Comparison of ENCODE assay signal across 8 cellular contexts in genomic region chr13:40984670-40985366, GRCh38. TPM values are rescaled to one million over a fixed set of nuclear protein-coding genes. Genes with fewer than 3 reads are reported as not detected.
DNase-seq lines count a peak whose midpoint lies in the region; ATAC-seq and TF ChIP-seq lines count a peak whose summit lies in the region.

No MANE protein-coding gene starts in this region.

- H3K9me3 ChIP-seq in CD4-positive, CD25-positive, alpha-beta regulatory T cell (ENCODE audit: control insufficient read depth in 2 of 2, low read length in 2 of 2) = no peaks in the 10 kb centered on the region
- H3K9me3 ChIP-seq in MM.1S (replicated peaks; ENCODE audit: insufficient read depth, low read length) = no peaks in the 10 kb centered on the region
- H3K9me3 ChIP-seq in sigmoid colon = no peaks in the 10 kb centered on the region

- no peak for TF ChIP-seq POLR2A in sigmoid colon (IDR thresholded peaks at IDR 0.05)

- H3K27me3 ChIP-seq in CD4-positive, CD25-positive, alpha-beta regulatory T cell (ENCODE audit: control insufficient read depth, insufficient read depth, low read length) = no peaks in the 10 kb centered on the region
- H3K27me3 ChIP-seq in MM.1S (replicated peaks; ENCODE audit: insufficient read depth, low read length) (no peaks in the 10 kb centered on the region), sigmoid colon (no peaks in the 10 kb centered on the region)

- TF ChIP-seq CTCF in MM.1S (IDR thresholded peaks at IDR 0.05; ENCODE audit: low read length) (no peak), epithelial cell of esophagus (IDR thresholded peaks at IDR 0.05; ENCODE audit: insufficient read depth, low read depth, low read length, missing control alignments) (no peak), sigmoid colon (IDR thresholded peaks at IDR 0.05) (no peak)

- peaks cover 40 to 59% (median 47%) of the 10 kb centered on the region in 4 donors for H3K4me1 Mint-ChIP-seq in CD4-positive, CD25-positive, alpha-beta regulatory T cell

- intact Hi-C loops in sigmoid colon (cut with DNase I) = loop anchor here (5.0 kb wide), 1 partner anchor 72 kb away; no protein-coding TSS in a partner anchor

- H3K27ac Mint-ChIP-seq in CD4-positive, CD25-positive, alpha-beta regulatory T cell = peak overlapping the region; percentile 95 to 99 (median 97)

- WGBS in sigmoid colon, 2 donors = 7 to 18% methylated on average over 3 of the region's 3 CpGs

- no peak for TF ChIP-seq EP300 in sigmoid colon (IDR thresholded peaks at IDR 0.05)

- peaks cover 66% of the 10 kb centered on the region for H3K4me1 ChIP-seq in CD4-positive, CD25-positive, alpha-beta regulatory T cell (ENCODE audit: control insufficient read depth, insufficient read depth, low read length, poor library complexity, severe bottlenecking)
- H3K4me1 ChIP-seq in MM.1S (ENCODE audit: low read length) (peaks cover 33% of the 10 kb centered on the region), sigmoid colon (peaks cover 0 to 66% (median 39%) of the 10 kb centered on the region in 4 donors)

- peak overlapping the region; percentile 83 to 97 (median 88) for H3K4me3 Mint-ChIP-seq in CD4-positive, CD25-positive, alpha-beta regulatory T cell

- no peaks in the 10 kb centered on the region for H4K20me1 ChIP-seq in MM.1S (ENCODE audit: insufficient read depth, low read length)

- H3K9ac ChIP-seq in MM.1S (ENCODE audit: low read length) = peak overlapping the region; percentile 66

- H3K27ac ChIP-seq in CD4-positive, CD25-positive, alpha-beta regulatory T cell (ENCODE audit: insufficient read depth, low read length, poor library complexity, severe bottlenecking) = peak overlapping the region; percentile 94
- H3K27ac ChIP-seq in MM.1S (ENCODE audit: low read length) (peak overlapping the region; percentile 97), sigmoid colon (peak overlapping the region; percentile 37 to 65 (median 58))

- ATAC-seq in CD4-positive, CD25-positive, alpha-beta regulatory T cell (ENCODE audit: low read depth in 2 of 2) = peak; percentile 52
- ATAC-seq in GM21515 (IDR thresholded peaks at IDR 0.05; ENCODE audit: unreplicated experiment) = peak; percentile 44

- H3K4me2 ChIP-seq in MM.1S (ENCODE audit: low read depth, low read length) = peak overlapping the region; percentile 91

- peak in 2 of 3 donors; percentile 62 to 76 for DNase-seq in CD4-positive, CD25-positive, alpha-beta regulatory T cell
- peak; percentile 80 for DNase-seq in MM.1S
- peak; percentile 15 for DNase-seq in epithelial cell of esophagus (ENCODE audit: low read depth)
- DNase-seq in sigmoid colon = no peak
- no peak for DNase-seq in C1 segment of cervical spinal cord (lab: John Stamatoyannopoulos, UW)
- DNase-seq in NCI-H526 (lab: John Stamatoyannopoulos, UW) = no peak
- DNase-seq in NK-92 treated with Interleukin-12 subunit alpha and Interleukin-12 subunit beta, amount 100 ng/mL, for 24 hours (lab: John Stamatoyannopoulos, UW) = no peak

- H3K36me3 Mint-ChIP-seq in CD4-positive, CD25-positive, alpha-beta regulatory T cell = peaks cover 6% of the 10 kb centered on the region

- H3K9me2 ChIP-seq in MM.1S (replicated peaks; ENCODE audit: insufficient read depth, low read length) = no peaks in the 10 kb centered on the region

- H2AFZ ChIP-seq in MM.1S (ENCODE audit: low read length) = no peak overlapping the region

- H3K9me3 Mint-ChIP-seq in CD4-positive, CD25-positive, alpha-beta regulatory T cell = peaks cover 0 to 1% (median 0%) of the 10 kb centered on the region in 7 donors

- H3K27me3 Mint-ChIP-seq in CD4-positive, CD25-positive, alpha-beta regulatory T cell = no peaks in the 10 kb centered on the region

- H3K79me2 ChIP-seq in MM.1S (ENCODE audit: low read length) = peaks cover 89% of the 10 kb centered on the region

- peaks cover 41% of the 10 kb centered on the region for H3F3A ChIP-seq in MM.1S (ENCODE audit: insufficient read depth, low read length)

- peak overlapping the region; percentile 100 for H3K4me3 ChIP-seq in CD4-positive, CD25-positive, alpha-beta regulatory T cell (ENCODE audit: low read depth, low read length)
- H3K4me3 ChIP-seq in MM.1S (ENCODE audit: low read length) (peak overlapping the region; percentile 54), epithelial cell of esophagus (ENCODE audit: low read length) (no peak overlapping the region), sigmoid colon (peak overlapping the region in 2 of 4 donors; percentile 22 to 26)

- peaks cover 2% of the 10 kb centered on the region for H3K36me3 ChIP-seq in CD4-positive, CD25-positive, alpha-beta regulatory T cell (ENCODE audit: control insufficient read depth, insufficient read depth, low read length)
- no peaks in the 10 kb centered on the region; the same call in 1 of the 2 replicates for H3K36me3 ChIP-seq in MM.1S (replicated peaks; ENCODE audit: insufficient read depth, low read length)
- H3K36me3 ChIP-seq in sigmoid colon = peaks cover 0 to 4% (median 0%) of the 10 kb centered on the region in 4 donors

RNA-seq across cellular contexts. Expression of gene ELF1, which starts 34.3 kb away (rescaled TPM):
- total RNA-seq in CD4-positive, CD25-positive, alpha-beta regulatory T cell = 285 TPM
- polyA plus RNA-seq in CD4-positive, CD25-positive, alpha-beta regulatory T cell = 100 to 1,000 TPM; 122 to 178 (median 141) TPM
- total RNA-seq in sigmoid colon = 10 to 100 TPM; 47.4 to 68.5 (median 58.0) TPM
- polyA plus RNA-seq in sigmoid colon = 10 to 100 TPM; 31.8 to 45.3 (median 35.1) TPM

Comparison
In these comparisons a context has a peak if more than half of its experiments do, and no peak if none do; other contexts are left out.
1. DNase-seq: peak in CD4-positive, CD25-positive, alpha-beta regulatory T cell (2 of 3), MM.1S (single experiment) and epithelial cell of esophagus (single experiment); none in sigmoid colon (single experiment), C1 segment of cervical spinal cord (0 of 14), NCI-H526 (0 of 2) and NK-92 treated with Interleukin-12 subunit alpha and Interleukin-12 subunit beta, amount 100 ng/mL, for 24 hours (single experiment).
2. Peak in every context shown above with its lines, with median percentiles within 50 percentile points of each other: H3K27ac ChIP-seq.